18 cellular contexts compared by ENCODE assay signal in genomic region chrX:10404435-10404834, GRCh38.
DNase-seq lines count a peak whose midpoint lies in the region; ATAC-seq and TF ChIP-seq lines count a peak whose summit lies in the region.
"Had no signal": no experiment of that assay in that cellular context is flagged by ENCODE, and none has a peak within 500 bp of the region (broad histone marks: within the 10 kb centered on the region; RNA-seq: fewer than 3 reads in every experiment).

No MANE protein-coding gene starts in this region.

- intact Hi-C loops in left ventricle myocardium superior (cut with micrococcal nuclease) = no loop called here

- DNase-seq in GM03348 (ENCODE audit: low spot score) (peak; percentile 24), astrocyte of the spinal cord (ENCODE audit: low read depth, low spot score) (peak; percentile 10), fibroblast of pulmonary artery (ENCODE audit: low read depth) (peak; percentile 8), HuH-7 (ENCODE audit: low spot score) (no peak), GM20000 (ENCODE audit: low spot score) (no peak), left ventricle myocardium superior (no peak)
- DNase-seq: CD4-positive, CD25-positive, alpha-beta regulatory T cell; DMS79; GF-D8; NCI-H1105 treated with DMSO at 0.1 percent for 48 hours; NCI-H187; NCI-H446; NCI-H748 treated with DMSO at 0.1 percent for 48 hours; PC-3; SW 1271 had no signal

- ATAC-seq in GM18867 (IDR thresholded peaks at IDR 0.05; ENCODE audit: unreplicated experiment) (no peak), left ventricle myocardium superior (no peak)
- ATAC-seq: HCT116, PC-3 had no signal

- in situ Hi-C loops in astrocyte of the spinal cord (cut with HindIII; ENCODE audit: low sequenced_read_pairs) = no loop called here

- H3K4me3 ChIP-seq in astrocyte of the spinal cord (ENCODE audit: low read depth, low read length) (no peak overlapping the region), fibroblast of pulmonary artery (replicated peaks; ENCODE audit: low read depth, low read length) (no peak overlapping the region)
- H3K4me3 ChIP-seq: SJSA1 had no signal

- no peak for TF ChIP-seq CTCF in astrocyte of the spinal cord (IDR thresholded peaks at IDR 0.05; ENCODE audit: low read depth, low read length)
- no peak for TF ChIP-seq CTCF in fibroblast of pulmonary artery (IDR thresholded peaks at IDR 0.05; ENCODE audit: low read length, missing control alignments)
- TF ChIP-seq CTCF in GM20000 (IDR thresholded peaks at IDR 0.05; ENCODE audit: extremely low read depth, missing control alignments) = no peak

Comparison
In these comparisons a context has a peak if more than half of its experiments do, and no peak if none do; other contexts are left out.
1. DNase-seq: peak in GM03348 (single experiment), astrocyte of the spinal cord (single experiment) and fibroblast of pulmonary artery (single experiment); none in HuH-7 (single experiment), GM20000 (single experiment) and left ventricle myocardium superior (single experiment).